In genomic region chr4:88610771-88611170, GRCh38 we compare ENCODE assay signal across 8 cellular contexts. TPM values are rescaled to one million over a fixed set of nuclear protein-coding genes. Genes with fewer than 3 reads are reported as not detected.
DNase-seq lines count a peak whose midpoint lies in the region; ATAC-seq and TF ChIP-seq lines count a peak whose summit lies in the region.

No MANE protein-coding gene starts in this region.

- ATAC-seq in upper lobe of left lung (ENCODE audit: low FRiP score in 2 of 2): peak; percentile 63 to 84
- ATAC-seq in GM19351 (IDR thresholded peaks at IDR 0.05; ENCODE audit: unreplicated experiment): no peak
- no peak for ATAC-seq in GM19023 (IDR thresholded peaks at IDR 0.05; ENCODE audit: unreplicated experiment)

- no peaks in the 10 kb centered on the region for H3K27me3 Mint-ChIP-seq in activated T-cell treated with anti-CD3 and anti-CD28 coated beads, Interleukin-2, amount 50 U/mL, for 24 hours

- H3K36me3 ChIP-seq in esophagus muscularis mucosa: peaks cover 18 to 29% (median 22%) of the 10 kb centered on the region in 4 donors
- peaks cover 0 to 39% (median 19%) of the 10 kb centered on the region in 4 donors for H3K36me3 ChIP-seq in upper lobe of left lung

- intact Hi-C loops in esophagus muscularis mucosa (cut with DNase I): no loop called here

- TF ChIP-seq EP300 in esophagus muscularis mucosa (IDR thresholded peaks at IDR 0.05) (no peak), upper lobe of left lung (IDR thresholded peaks at IDR 0.05) (no peak)

- TF ChIP-seq POLR2A in esophagus muscularis mucosa (IDR thresholded peaks at IDR 0.05; ENCODE audit: low read depth): no peak
- no peak for TF ChIP-seq POLR2A in upper lobe of left lung (IDR thresholded peaks at IDR 0.05)

- H3K4me1 Mint-ChIP-seq in activated T-cell treated with anti-CD3 and anti-CD28 coated beads, Interleukin-2, amount 50 U/mL, for 24 hours (ENCODE audit: low read depth): peaks cover 75% of the 10 kb centered on the region

- H3K27me3 ChIP-seq in esophagus muscularis mucosa (no peaks in the 10 kb centered on the region), upper lobe of left lung (no peaks in the 10 kb centered on the region)

- H3K4me1 ChIP-seq in esophagus muscularis mucosa: peaks cover 44 to 70% (median 56%) of the 10 kb centered on the region in 4 donors
- H3K4me1 ChIP-seq in upper lobe of left lung: peaks cover 44 to 57% (median 50%) of the 10 kb centered on the region in 4 donors

- WGBS in esophagus muscularis mucosa: 13% methylated on average over 4 of the region's 5 CpGs
- WGBS in upper lobe of left lung, 2 donors: 46 to 82% methylated on average over 3 to 5 of the region's 5 CpGs

- H3K9me3 ChIP-seq in esophagus muscularis mucosa: no peaks in the 10 kb centered on the region
- no peaks in the 10 kb centered on the region for H3K9me3 ChIP-seq in upper lobe of left lung

- H3K9me3 Mint-ChIP-seq in activated T-cell treated with anti-CD3 and anti-CD28 coated beads, Interleukin-2, amount 50 U/mL, for 24 hours: peaks cover 9% of the 10 kb centered on the region

- H3K27ac Mint-ChIP-seq in activated T-cell treated with anti-CD3 and anti-CD28 coated beads, Interleukin-2, amount 50 U/mL, for 24 hours: peak overlapping the region; percentile 84

- H3K27ac ChIP-seq in esophagus muscularis mucosa (replicated peaks in 1 of 4): peak overlapping the region; percentile 77 to 86 (median 82)
- H3K27ac ChIP-seq in upper lobe of left lung: peak overlapping the region in 3 of 4 donors; percentile 19 to 80 (median 69)

- TF ChIP-seq CTCF in esophagus muscularis mucosa (IDR thresholded peaks at IDR 0.05): no peak
- TF ChIP-seq CTCF in upper lobe of left lung (IDR thresholded peaks at IDR 0.05): no peak

- peaks cover 47% of the 10 kb centered on the region for H3K36me3 Mint-ChIP-seq in activated T-cell treated with anti-CD3 and anti-CD28 coated beads, Interleukin-2, amount 50 U/mL, for 24 hours (ENCODE audit: low read depth)

- H3K4me3 Mint-ChIP-seq in activated T-cell treated with anti-CD3 and anti-CD28 coated beads, Interleukin-2, amount 50 U/mL, for 24 hours: no peak overlapping the region

- H3K4me3 ChIP-seq in esophagus muscularis mucosa: no peak overlapping the region
- no peak overlapping the region for H3K4me3 ChIP-seq in upper lobe of left lung

- DNase-seq in activated T-cell treated with anti-CD3 and anti-CD28 coated beads, Interleukin-2, amount 50 U/mL, for 24 hours: no peak
- no peak for DNase-seq in activated T-cell treated with anti-CD3 and anti-CD28 coated beads, Interleukin-2, amount 50 U/mL, for 1 hour
- no peak for DNase-seq in esophagus muscularis mucosa (ENCODE audit: extremely low spot score)
- peak; percentile 80 for DNase-seq in myocyte (ENCODE audit: low read depth)
- DNase-seq in upper lobe of left lung: no peak
- no peak for DNase-seq in T1000 (lab: John Stamatoyannopoulos, UW)

RNA-seq across cellular contexts. Expression of gene HERC3, which starts 18.5 kb away (rescaled TPM):
- total RNA-seq in esophagus muscularis mucosa: 10 to 100 TPM; 39.8 to 58.2 (median 51.2) TPM
- 11.1 and 12.5 TPM in 2 replicates for total RNA-seq in myocyte
- polyA plus RNA-seq in myocyte (2012): 7.1 TPM
- total RNA-seq in upper lobe of left lung: 100 to 1,000 TPM in 1 of 6 donors, 10 to 100 TPM in 5; 37.5 to 103 (median 49.7) TPM

Comparison
In these comparisons a context has a peak if more than half of its experiments do, and no peak if none do; other contexts are left out.
1. ATAC-seq: peak in upper lobe of left lung (2 of 2); none in GM19351 (single experiment) and GM19023 (single experiment).